ENCODE assay signal across 8 cellular contexts in genomic region chr5:61817472-61818326, GRCh38.
DNase-seq lines count a peak whose midpoint lies in the region; ATAC-seq and TF ChIP-seq lines count a peak whose summit lies in the region.

No MANE protein-coding gene starts in this region.

- H3K4me1 ChIP-seq in breast epithelium (no peaks in the 10 kb centered on the region), aorta (ENCODE audit: control insufficient read depth in 1 of 2, insufficient read depth in 2 of 2, low read length in 2 of 2) (no peaks in the 10 kb centered on the region)

- intact Hi-C loops in Calu3 (cut with micrococcal nuclease; ENCODE audit: unreplicated experiment) (loop anchor here (1.0 to 5.0 kb wide), 6 partner anchors 35 to 860 kb away; no protein-coding TSS in a partner anchor), breast epithelium (cut with DNase I; ENCODE audit: low total_unique reads) (no loop called here), aorta (cut with DNase I) (no loop called here)

- H3K4me1 Mint-ChIP-seq in Calu3 (ENCODE audit: low read depth, unreplicated experiment), result peaks cover 11% of the 10 kb centered on the region
- H3K4me1 Mint-ChIP-seq in activated T-helper 17 cell treated with anti-CD3 and anti-CD28 coated beads, Interleukin-2, amount 50 U/mL, for 72 hours, result no peaks in the 10 kb centered on the region

- BruUV-seq in Calu3 (replicated peaks; lab: Mats Ljungman, UMichigan), result no TSS peak

- H3K27me3 ChIP-seq in breast epithelium, result no peaks in the 10 kb centered on the region
- H3K27me3 ChIP-seq in aorta (ENCODE audit: control insufficient read depth in 1 of 2, insufficient read depth in 2 of 2, low read length in 1 of 2), result no peaks in the 10 kb centered on the region

- no peaks in the 10 kb centered on the region for H3K36me3 Mint-ChIP-seq in Calu3 (ENCODE audit: insufficient read depth, unreplicated experiment)
- H3K36me3 Mint-ChIP-seq in activated T-helper 17 cell treated with anti-CD3 and anti-CD28 coated beads, Interleukin-2, amount 50 U/mL, for 72 hours (ENCODE audit: low read depth), result no peaks in the 10 kb centered on the region

- no peak overlapping the region for H3K27ac ChIP-seq in breast epithelium
- no peak overlapping the region for H3K27ac ChIP-seq in aorta (ENCODE audit: low read depth in 1 of 2, low read length in 2 of 2)

- CTCF ChIA-PET in Calu3 (lab: Charles Lee), result interaction anchor here (0.5 to 1.6 kb wide), 8 partner anchors 13 to 859 kb away, joined by 3 to 14 read pairs (median 3); partner anchors contain the start of gene ZSWIM6

- 15 to 17% methylated on average over 7 of the region's 7 CpGs for WGBS in aorta, 2 donors

- TF ChIP-seq CTCF in Calu3 (IDR thresholded peaks at IDR 0.05; ENCODE audit: unreplicated experiment) (peak; percentile 39), breast epithelium (IDR thresholded peaks at IDR 0.05) (peak in 2 of 3 donors; percentile 32 to 34)

- H3K9me3 Mint-ChIP-seq in Calu3 (ENCODE audit: low read depth, unreplicated experiment), result no peaks in the 10 kb centered on the region
- H3K9me3 Mint-ChIP-seq in activated T-helper 17 cell treated with anti-CD3 and anti-CD28 coated beads, Interleukin-2, amount 50 U/mL, for 72 hours, result no peaks in the 10 kb centered on the region

- no peak for TF ChIP-seq POLR2A in breast epithelium (IDR thresholded peaks at IDR 0.05)

- H3K9me3 ChIP-seq in breast epithelium (no peaks in the 10 kb centered on the region), aorta (ENCODE audit: control insufficient read depth, low read length) (no peaks in the 10 kb centered on the region)

- H3K27me3 Mint-ChIP-seq in Calu3 (ENCODE audit: unreplicated experiment), result peaks cover 34% of the 10 kb centered on the region
- H3K27me3 Mint-ChIP-seq in activated T-helper 17 cell treated with anti-CD3 and anti-CD28 coated beads, Interleukin-2, amount 50 U/mL, for 72 hours, result peaks cover 7% of the 10 kb centered on the region

- ATAC-seq in aorta (ENCODE audit: low FRiP score), result peak; percentile 73
- no peak for ATAC-seq in activated T-helper 17 cell treated with anti-CD3 and anti-CD28 coated beads, Interleukin-2, amount 50 U/mL, for 72 hours (replicated peaks)
- ATAC-seq in GM18861 (IDR thresholded peaks at IDR 0.05; ENCODE audit: unreplicated experiment), result no peak

- H3K27ac Mint-ChIP-seq in Calu3 (ENCODE audit: unreplicated experiment), result no peak overlapping the region
- no peak overlapping the region for H3K27ac Mint-ChIP-seq in activated T-helper 17 cell treated with anti-CD3 and anti-CD28 coated beads, Interleukin-2, amount 50 U/mL, for 72 hours

- DNase-seq in Calu3 (peak; percentile 56), LoVo (ENCODE audit: low spot score) (peak; percentile 46), breast epithelium (ENCODE audit: low spot score in 2 of 2) (peak in 1 of 2 donors; percentile 24), left kidney (ENCODE audit: low read depth, low spot score) (peak; percentile 85), aorta (peak in 1 of 2 donors; percentile 63), NOMO-1 treated with dmso at 0.1 percent for 144 hours (lab: John Stamatoyannopoulos, UW; ENCODE audit: unreplicated experiment) (no peak)

- no peak overlapping the region for H3K4me3 Mint-ChIP-seq in Calu3 (ENCODE audit: low read depth, unreplicated experiment)
- H3K4me3 Mint-ChIP-seq in activated T-helper 17 cell treated with anti-CD3 and anti-CD28 coated beads, Interleukin-2, amount 50 U/mL, for 72 hours, result no peak overlapping the region

- H3K36me3 ChIP-seq in breast epithelium (no peaks in the 10 kb centered on the region), aorta (ENCODE audit: control insufficient read depth in 1 of 2, insufficient read depth in 2 of 2, low read length in 1 of 2) (no peaks in the 10 kb centered on the region)

- no peak overlapping the region for H3K4me3 ChIP-seq in breast epithelium
- no peak overlapping the region for H3K4me3 ChIP-seq in aorta (ENCODE audit: low read length in 2 of 2)
